Comparison of ENCODE assay signal across 19 cellular contexts in the genomic region with DNA sequence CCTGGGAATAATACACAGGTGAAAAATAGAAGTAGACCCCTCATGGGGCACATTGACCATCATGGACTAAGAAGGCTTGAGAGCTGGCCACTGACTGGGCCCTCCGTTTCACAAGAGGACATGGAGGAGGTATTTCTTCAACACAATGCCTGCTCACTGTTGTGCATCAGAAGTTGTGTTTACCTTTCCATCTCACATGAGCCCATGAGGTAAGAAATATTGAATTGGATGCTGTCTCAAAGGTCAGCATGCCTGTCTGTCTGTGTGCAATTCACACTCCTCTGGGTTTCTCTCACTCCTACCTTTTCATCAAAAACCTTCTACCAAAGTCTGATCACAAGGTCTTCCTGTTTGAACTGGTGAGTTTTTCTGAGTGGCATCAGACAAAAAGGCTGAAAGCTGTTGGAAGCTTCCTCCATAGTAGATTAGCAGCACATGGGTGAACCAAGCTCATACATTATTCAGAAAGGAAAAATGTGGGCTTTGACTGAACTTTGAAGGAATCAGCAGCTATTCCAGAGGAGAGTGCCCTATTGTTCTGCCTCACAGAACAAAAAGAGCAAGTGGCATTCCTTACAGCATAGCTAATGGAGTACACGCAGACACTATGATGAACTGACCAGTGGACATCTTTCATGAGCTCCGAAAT.
A peak's percentile ranks its signal among the peaks of the same experiment; 100 is the strongest.
DNase-seq lines count a peak whose midpoint lies in the region; ATAC-seq, FAIRE-seq and TF ChIP-seq lines count a peak whose summit lies in the region.
"Had no signal": no experiment of that assay in that cellular context is flagged by ENCODE, and none has a peak within 500 bp of the region (broad histone marks: within the 10 kb centered on the region; RNA-seq: fewer than 3 reads in every experiment).

No MANE protein-coding gene starts in this region.

- no peaks in the 10 kb centered on the region for H4K20me1 ChIP-seq in keratinocyte (ENCODE audit: control insufficient read depth, extremely low read depth, insufficient read depth, low read length)

- H3K27ac ChIP-seq in keratinocyte (ENCODE audit: control insufficient read depth, insufficient read depth, low read length), result no peak overlapping the region
- H3K27ac ChIP-seq: C4-2B, HL-60, prostate gland, tibial artery had no signal

- no peaks in the 10 kb centered on the region for H3K36me3 ChIP-seq in keratinocyte (ENCODE audit: control insufficient read depth in 2 of 2, extremely low read depth in 1 of 2, insufficient read depth in 2 of 2, low read length in 2 of 2)
- H3K36me3 ChIP-seq: prostate gland, tibial artery had no signal

- H3K9me3 ChIP-seq in keratinocyte (ENCODE audit: control insufficient read depth, low read depth, low read length), result no peaks in the 10 kb centered on the region
- no peaks in the 10 kb centered on the region for H3K9me3 ChIP-seq in T-helper 17 cell (ENCODE audit: control insufficient read depth, low read length, poor library complexity, severe bottlenecking)
- H3K9me3 ChIP-seq: mucosa of descending colon, prostate gland, tibial artery had no signal

- TF ChIP-seq CTCF in HFFc6 (IDR thresholded peaks at IDR 0.05) (no peak), choroid plexus epithelial cell (conservative IDR thresholded peaks at IDR 0.05; ENCODE audit: low read depth, low read length) (no peak), keratinocyte (optimal IDR thresholded peaks at IDR 0.05 in 1 of 3, IDR thresholded peaks at IDR 0.05 in 1 of 3, conservative IDR thresholded peaks at IDR 0.05 in 1 of 3; ENCODE audit: extremely low read depth in 1 of 3, insufficient read depth in 2 of 3, low read length in 3 of 3) (no peak)

- no peaks in the 10 kb centered on the region for H3K9me1 ChIP-seq in keratinocyte (ENCODE audit: control insufficient read depth, extremely low read depth, insufficient read depth, low read length)

- H3K27me3 ChIP-seq in keratinocyte (ENCODE audit: control insufficient read depth, extremely low read depth, insufficient read depth, low read length), result no peaks in the 10 kb centered on the region
- H3K27me3 ChIP-seq: tibial artery had no signal

- peak overlapping the region; percentile 5 for H2AFZ ChIP-seq in keratinocyte (ENCODE audit: control insufficient read depth, low read length)

- H3K4me1 Mint-ChIP-seq in HFFc6 (ENCODE audit: low read depth) (peaks cover 42% of the 10 kb centered on the region), T-helper 17 cell (no peaks in the 10 kb centered on the region)
- H3K4me1 Mint-ChIP-seq: activated naive CD8-positive, alpha-beta T cell treated with anti-CD3 and anti-CD28 coated beads for 36 hours had no signal

- H3K4me3 ChIP-seq in choroid plexus epithelial cell (ENCODE audit: low read depth, low read length) (no peak overlapping the region), keratinocyte (ENCODE audit: control insufficient read depth in 2 of 3, extremely low read depth in 1 of 3, insufficient read depth in 2 of 3, low read depth in 1 of 3, low read length in 3 of 3) (no peak overlapping the region)
- H3K4me3 ChIP-seq: GM12878, mucosa of descending colon, prostate gland, tibial artery had no signal

- no peaks in the 10 kb centered on the region for H3K4me1 ChIP-seq in keratinocyte (ENCODE audit: control insufficient read depth, extremely low read depth, insufficient read depth, low read length)
- H3K4me1 ChIP-seq: prostate gland had no signal

- ATAC-seq in T-helper 17 cell (no peak), GM19395 (IDR thresholded peaks at IDR 0.05; ENCODE audit: unreplicated experiment) (no peak)
- ATAC-seq: GM12878, mucosa of descending colon had no signal

- DNase-seq in HFFc6 (peak; percentile 40), choroid plexus epithelial cell (ENCODE audit: low read depth) (peak; percentile 66), keratinocyte (ENCODE audit: low read depth, low spot score) (no peak), putamen (ENCODE audit: low spot score) (peak; percentile 42), T-helper 17 cell (no peak), GOT3 (lab: John Stamatoyannopoulos, UW) (no peak)
- DNase-seq in stimulated activated CD4-positive, alpha-beta T cell treated with anti-CD3 and anti-CD28 coated beads, Interleukin-15, amount 100 ng/mL, for 24 hours, result no peak
- DNase-seq: activated naive CD8-positive, alpha-beta T cell treated with anti-CD3 and anti-CD28 coated beads for 36 hours; Kasumi-1; mucosa of descending colon; NCI-H526 treated with DMSO at 0.1 percent for 48 hours; stimulated activated CD4-positive, alpha-beta T cell treated with anti-CD3 and anti-CD28 coated beads, Interleukin-2, amount 100 ng/mL, for 24 hours; tibial artery had no signal

- FAIRE-seq in keratinocyte (lab: Jason Lieb, UNC), result no peak
- FAIRE-seq: GM12878 had no signal

- peaks cover 11% of the 10 kb centered on the region; the same call in 1 of the 2 replicates for H3K36me3 Mint-ChIP-seq in HFFc6 (ENCODE audit: low read depth)
- no peaks in the 10 kb centered on the region for H3K36me3 Mint-ChIP-seq in T-helper 17 cell (ENCODE audit: low read depth)
- H3K36me3 Mint-ChIP-seq: activated naive CD8-positive, alpha-beta T cell treated with anti-CD3 and anti-CD28 coated beads for 36 hours had no signal

- no peak overlapping the region for H3K9ac ChIP-seq in keratinocyte (ENCODE audit: control insufficient read depth, extremely low read depth, insufficient read depth, low read length)

- no peak overlapping the region for H3K4me3 Mint-ChIP-seq in HFFc6
- H3K4me3 Mint-ChIP-seq in T-helper 17 cell, result no peak overlapping the region
- H3K4me3 Mint-ChIP-seq: activated naive CD8-positive, alpha-beta T cell treated with anti-CD3 and anti-CD28 coated beads for 36 hours; T-helper 1 cell treated with Interleukin-12 subunit alpha and Interleukin-12 subunit beta and Interleukin-4 antibody, amounts not matched to agents 30 μg/mL and 1 μg/mL, for 36 hours had no signal

- dilution Hi-C loops in keratinocyte (cut with MboI; ENCODE audit: extremely low pct_ligation_motif_present, low sequenced_read_pairs), result no loop called here

- H3K27ac Mint-ChIP-seq in HFFc6 (0 out of 2 replicates have a peak overlapping the region, but pooled peaks have one; percentile 21), T-helper 17 cell (no peak overlapping the region)
- H3K27ac Mint-ChIP-seq: activated naive CD8-positive, alpha-beta T cell treated with anti-CD3 and anti-CD28 coated beads for 36 hours; T-helper 1 cell treated with Interleukin-12 subunit alpha and Interleukin-12 subunit beta and Interleukin-4 antibody, amounts not matched to agents 30 μg/mL and 1 μg/mL, for 36 hours had no signal

- peaks cover 5% of the 10 kb centered on the region; the same call in 1 of the 2 replicates for H3K27me3 Mint-ChIP-seq in HFFc6 (ENCODE audit: insufficient read depth)
- H3K27me3 Mint-ChIP-seq in T-helper 17 cell, result peaks cover 7% of the 10 kb centered on the region
- H3K27me3 Mint-ChIP-seq: activated naive CD8-positive, alpha-beta T cell treated with anti-CD3 and anti-CD28 coated beads for 36 hours had no signal

- no peaks in the 10 kb centered on the region for H3K79me2 ChIP-seq in keratinocyte (ENCODE audit: control insufficient read depth, insufficient read depth, low read length)

- no peak overlapping the region for H3K4me2 ChIP-seq in keratinocyte (ENCODE audit: control insufficient read depth, extremely low read depth, insufficient read depth, low read depth, low read length)

- H3K9me3 Mint-ChIP-seq in HFFc6, result peaks cover 10% of the 10 kb centered on the region; the same call in 1 of the 2 replicates
- H3K9me3 Mint-ChIP-seq: T-helper 1 cell treated with Interleukin-12 subunit alpha and Interleukin-12 subunit beta and Interleukin-4 antibody, amounts not matched to agents 30 μg/mL and 1 μg/mL, for 36 hours had no signal

Comparison
In these comparisons a context has a peak if more than half of its experiments do, and no peak if none do; other contexts are left out.
1. DNase-seq: peak in HFFc6 (single experiment), choroid plexus epithelial cell (single experiment) and putamen (single experiment); none in keratinocyte (single experiment), T-helper 17 cell (0 of 3), GOT3 (single experiment) and stimulated activated CD4-positive, alpha-beta T cell treated with anti-CD3 and anti-CD28 coated beads, Interleukin-15, amount 100 ng/mL, for 24 hours (single experiment).